In the genomic region with DNA sequence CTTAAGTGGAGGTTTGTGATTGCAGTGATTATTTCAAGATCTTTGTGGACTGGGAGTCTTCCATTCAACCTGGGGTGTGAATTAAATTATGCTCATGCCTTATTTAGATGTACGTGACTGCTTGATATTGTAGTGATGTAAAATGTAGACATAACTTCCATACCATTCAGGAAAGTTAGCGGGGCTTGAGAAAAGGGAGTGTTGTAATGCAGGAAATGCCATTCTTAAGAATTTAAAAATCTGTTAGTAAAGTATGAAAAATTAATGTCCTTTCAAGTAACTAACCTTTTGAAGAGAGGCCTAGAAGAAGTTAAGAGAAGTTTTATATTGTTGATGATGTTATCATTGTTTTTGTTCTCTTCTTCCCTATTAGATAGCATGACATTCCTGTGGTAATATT, we compare ENCODE assay signal across 21 cellular contexts.
A peak's percentile ranks its signal among the peaks of the same experiment; 100 is the strongest.
DNase-seq lines count a peak whose midpoint lies in the region; ATAC-seq and TF ChIP-seq lines count a peak whose summit lies in the region.
"Had no signal": no experiment of that assay in that cellular context is flagged by ENCODE, and none has a peak within 500 bp of the region (broad histone marks: within the 10 kb centered on the region; RNA-seq: fewer than 3 reads in every experiment).

No MANE protein-coding gene starts in this region.

- no peak overlapping the region for H3K4me3 Mint-ChIP-seq in mesothelial cell of epicardium
- H3K4me3 Mint-ChIP-seq in stimulated activated memory B cell treated with anti-CD40 and anti-IgM and Interleukin-4, amounts not matched to agents 10 μg/mL and 1 μg/mL and 100 μg/mL, for 72 hours = no peak overlapping the region
- H3K4me3 Mint-ChIP-seq: CD4-positive, CD25-positive, alpha-beta regulatory T cell had no signal

- no peaks in the 10 kb centered on the region for H3K27me3 ChIP-seq in SK-N-SH (ENCODE audit: insufficient read depth)
- H3K27me3 ChIP-seq in RWPE2 (ENCODE audit: insufficient read depth, poor library complexity, severe bottlenecking) = no peaks in the 10 kb centered on the region
- H3K27me3 ChIP-seq: SJCRH30 had no signal

- ATAC-seq in SK-N-SH treated with all-trans-retinoic acid at 6 μM for 48 hours (no peak; the same call in 2 of the 3 replicates), RWPE2 (ENCODE audit: low read depth) (peak; percentile 64), GM18498 (IDR thresholded peaks at IDR 0.05; ENCODE audit: unreplicated experiment) (no peak)
- ATAC-seq in stimulated activated memory B cell treated with anti-CD40 and anti-IgM and Interleukin-4, amounts not matched to agents 10 μg/mL and 1 μg/mL and 100 μg/mL, for 72 hours = no peak
- ATAC-seq: HepG2, Right ventricle myocardium inferior had no signal

- H3K27me3 Mint-ChIP-seq in mesothelial cell of epicardium (ENCODE audit: low read depth) = no peaks in the 10 kb centered on the region
- no peaks in the 10 kb centered on the region for H3K27me3 Mint-ChIP-seq in stimulated activated memory B cell treated with anti-CD40 and anti-IgM and Interleukin-4, amounts not matched to agents 10 μg/mL and 1 μg/mL and 100 μg/mL, for 72 hours
- H3K27me3 Mint-ChIP-seq: CD4-positive, CD25-positive, alpha-beta regulatory T cell had no signal

- H3F3A ChIP-seq in SK-N-SH (replicated peaks; ENCODE audit: insufficient read depth) = no peaks in the 10 kb centered on the region

- no peaks in the 10 kb centered on the region for H4K20me1 ChIP-seq in SK-N-SH (ENCODE audit: insufficient read depth)

- H3K4me1 ChIP-seq in SK-N-SH (ENCODE audit: control insufficient read depth in 1 of 2, insufficient read depth in 2 of 2, low read depth in 1 of 2, low read length in 1 of 2) (no peaks in the 10 kb centered on the region), RWPE2 (ENCODE audit: insufficient read depth, poor library complexity, severe bottlenecking) (peaks cover 50% of the 10 kb centered on the region)
- H3K4me1 ChIP-seq: SJCRH30 had no signal

- TF ChIP-seq CTCF in SK-N-SH (IDR thresholded peaks at IDR 0.05) = no peak
- TF ChIP-seq CTCF in RWPE2 (IDR thresholded peaks at IDR 0.05; ENCODE audit: poor library complexity, severe bottlenecking) = no peak
- TF ChIP-seq CTCF in epithelial cell of esophagus (IDR thresholded peaks at IDR 0.05; ENCODE audit: insufficient read depth, low read depth, low read length, missing control alignments) = no peak
- TF ChIP-seq CTCF in mesothelial cell of epicardium (IDR thresholded peaks at IDR 0.05; ENCODE audit: unreplicated experiment) = no peak

- no peaks in the 10 kb centered on the region for H3K79me2 ChIP-seq in SK-N-SH (ENCODE audit: insufficient read depth)

- H3K4me2 ChIP-seq in SK-N-SH = no peak overlapping the region

- no peaks in the 10 kb centered on the region for H3K36me3 ChIP-seq in SK-N-SH (replicated peaks in 1 of 2; ENCODE audit: control insufficient read depth in 1 of 2, insufficient read depth in 2 of 2, low read length in 1 of 2)
- no peaks in the 10 kb centered on the region for H3K36me3 ChIP-seq in RWPE2 (ENCODE audit: low read depth)
- H3K36me3 ChIP-seq: SJCRH30 had no signal

- POLR2A ChIA-PET in SK-N-SH (lab: Yijun Ruan, JAX) = no interaction called here

- H2AFZ ChIP-seq in SK-N-SH (ENCODE audit: low read depth) = no peak overlapping the region

- peaks cover 6% of the 10 kb centered on the region for H3K9me3 Mint-ChIP-seq in mesothelial cell of epicardium
- peaks cover 4% of the 10 kb centered on the region for H3K9me3 Mint-ChIP-seq in stimulated activated memory B cell treated with anti-CD40 and anti-IgM and Interleukin-4, amounts not matched to agents 10 μg/mL and 1 μg/mL and 100 μg/mL, for 72 hours

- H3K27ac Mint-ChIP-seq in mesothelial cell of epicardium = peak overlapping the region; percentile 55
- H3K27ac Mint-ChIP-seq in stimulated activated memory B cell treated with anti-CD40 and anti-IgM and Interleukin-4, amounts not matched to agents 10 μg/mL and 1 μg/mL and 100 μg/mL, for 72 hours = no peak overlapping the region
- H3K27ac Mint-ChIP-seq: CD4-positive, CD25-positive, alpha-beta regulatory T cell had no signal

- no peak overlapping the region for H3K9ac ChIP-seq in SK-N-SH

- WGBS in SK-N-SH (ENCODE audit: low lambda C conversion rate) = 62% methylated on average over 2 of the region's 2 CpGs

- TF ChIP-seq EP300 in SK-N-SH (IDR thresholded peaks at IDR 0.05; ENCODE audit: borderline replicate concordance in 1 of 2, low read depth in 1 of 2, low read length in 1 of 2) = no peak

- CTCF ChIA-PET in SK-N-SH (lab: Yijun Ruan, JAX) = interaction anchor here (1.2 kb wide), 1 partner anchor 33 kb away, joined by 3 read pairs; no protein-coding TSS in a partner anchor

- H3K4me3 ChIP-seq in SK-N-SH (ENCODE audit: low read depth in 2 of 2, low read length in 1 of 2) (no peak overlapping the region), RWPE2 (ENCODE audit: severe bottlenecking) (no peak overlapping the region), epithelial cell of esophagus (ENCODE audit: low read length) (no peak overlapping the region)
- H3K4me3 ChIP-seq: SJCRH30 had no signal

- H3K9me3 ChIP-seq in SK-N-SH (no peaks in the 10 kb centered on the region), RWPE2 (ENCODE audit: severe bottlenecking) (no peaks in the 10 kb centered on the region)
- H3K9me3 ChIP-seq: SJCRH30 had no signal

- peaks cover 20% of the 10 kb centered on the region for H3K4me1 Mint-ChIP-seq in mesothelial cell of epicardium
- no peaks in the 10 kb centered on the region for H3K4me1 Mint-ChIP-seq in stimulated activated memory B cell treated with anti-CD40 and anti-IgM and Interleukin-4, amounts not matched to agents 10 μg/mL and 1 μg/mL and 100 μg/mL, for 72 hours
- H3K4me1 Mint-ChIP-seq: CD4-positive, CD25-positive, alpha-beta regulatory T cell had no signal

- no peak overlapping the region; a peak in 1 of 4 replicates for H3K27ac ChIP-seq in SK-N-SH (ENCODE audit: low read depth in 2 of 2, low read length in 1 of 2)
- H3K27ac ChIP-seq in RWPE2 (ENCODE audit: poor library complexity, severe bottlenecking) = peak overlapping the region; percentile 97
- H3K27ac ChIP-seq: HL-60, SJCRH30 had no signal

- no peaks in the 10 kb centered on the region for H3K9me2 ChIP-seq in SK-N-SH

- H3K36me3 Mint-ChIP-seq in mesothelial cell of epicardium = no peaks in the 10 kb centered on the region
- peaks cover 42% of the 10 kb centered on the region for H3K36me3 Mint-ChIP-seq in stimulated activated memory B cell treated with anti-CD40 and anti-IgM and Interleukin-4, amounts not matched to agents 10 μg/mL and 1 μg/mL and 100 μg/mL, for 72 hours
- H3K36me3 Mint-ChIP-seq: CD4-positive, CD25-positive, alpha-beta regulatory T cell had no signal

- TF ChIP-seq RAD21 in SK-N-SH (IDR thresholded peaks at IDR 0.05; ENCODE audit: low read length) = no peak

- DNase-seq in SK-N-SH (no peak), RWPE2 (ENCODE audit: low spot score) (no peak), epithelial cell of esophagus (ENCODE audit: low read depth) (peak; percentile 14), mesothelial cell of epicardium (ENCODE audit: low spot score in 2 of 2, unreplicated experiment in 2 of 2) (no peak), NCI-H446 (lab: John Stamatoyannopoulos, UW) (no peak)
- DNase-seq: 8988T; CD4-positive, CD25-positive, alpha-beta regulatory T cell; Kasumi-1; NCI-H1092 treated with DMSO at 0.1 percent for 48 hours; NCI-H1436 treated with DMSO at 0.1 percent for 48 hours; NCI-H187 treated with DMSO at 0.1 percent for 48 hours; NCI-H2171 treated with DMSO at 0.1 percent for 48 hours; NCI-H524 treated with DMSO at 0.1 percent for 48 hours; NCI-H774; SJCRH30 had no signal

TF ChIP-seq in SK-N-SH treated with all-trans-retinoic acid at 6 μM for 48 hours, 23 proteins besides CTCF, POLR2A, EP300 and RAD21:
- TF ChIP-seq ZC3H10 (CRISPR knock-in tag; IDR thresholded peaks at IDR 0.05) (no peak), ISL1 (CRISPR knock-in tag; IDR thresholded peaks at IDR 0.05) (peak; percentile 24; the same call in 1 of the 2 replicates)

TF ChIP-seq in SK-N-SH, 30 proteins besides CTCF, POLR2A, EP300 and RAD21:
- TF ChIP-seq FOXJ3 (CRISPR knock-in tag; IDR thresholded peaks at IDR 0.05) (no peak), MXI1 (IDR thresholded peaks at IDR 0.05; ENCODE audit: low read depth, low read length) (no peak), EZH2phosphoT487 (IDR thresholded peaks at IDR 0.05; ENCODE audit: borderline replicate concordance, low read depth) (no peak), TAF1 (IDR thresholded peaks at IDR 0.05; ENCODE audit: borderline replicate concordance, low read depth, low read length) (no peak), ELF1 (IDR thresholded peaks at IDR 0.05) (no peak), SIN3A (IDR thresholded peaks at IDR 0.05; ENCODE audit: borderline replicate concordance, low read depth, low read length) (no peak), RFX5 (IDR thresholded peaks at IDR 0.05; ENCODE audit: low read length) (no peak), USF2 (IDR thresholded peaks at IDR 0.05; ENCODE audit: borderline replicate concordance, low read depth, low read length) (no peak), JUND (IDR thresholded peaks at IDR 0.05) (no peak)
